11 cellular contexts compared by ENCODE assay signal in genomic region chr3:120420855-120421570, GRCh38. TPM values are rescaled to one million over a fixed set of nuclear protein-coding genes. Genes with fewer than 3 reads are reported as not detected.
A peak's percentile ranks its signal among the peaks of the same experiment; 100 is the strongest.
DNase-seq lines count a peak whose midpoint lies in the region; ATAC-seq, FAIRE-seq and TF ChIP-seq lines count a peak whose summit lies in the region.
"Had no signal": no experiment of that assay in that cellular context is flagged by ENCODE, and none has a peak within 500 bp of the region (broad histone marks: within the 10 kb centered on the region; RNA-seq: fewer than 3 reads in every experiment).

No MANE protein-coding gene starts in this region.

- no peaks in the 10 kb centered on the region for H3K9me3 ChIP-seq in gastroesophageal sphincter
- H3K9me3 ChIP-seq in pancreas = no peaks in the 10 kb centered on the region

- 0 to 15% methylated on average over 4 to 6 of the region's 6 CpGs for WGBS in gastroesophageal sphincter (ENCODE audit: low coverage in 1 of 2), 2 donors
- WGBS in pancreas, 2 donors = 33 to 37% methylated on average over 6 of the region's 6 CpGs

- intact Hi-C loops in pancreas (cut with DNase I) = loop anchor here in 2 of 3 donors (10.0 kb wide), 2 partner anchors 124 to 134 kb away; no protein-coding TSS in a partner anchor

- peak; percentile 75 for FAIRE-seq in pancreas (lab: Jason Lieb, UNC)

- DNase-seq in AG20443 (ENCODE audit: low spot score) = peak; percentile 50
- DNase-seq in amniotic stem cell (lab: John Stamatoyannopoulos, UW) = peak; percentile 22
- no peak for DNase-seq in pancreas
- DNase-seq in NCI-H1092 treated with DMSO at 0.1 percent for 48 hours (lab: John Stamatoyannopoulos, UW) = no peak
- DNase-seq in NCI-H2227 treated with DMSO at 0.1 percent for 48 hours (lab: John Stamatoyannopoulos, UW) = no peak
- DNase-seq in NAMALWA (ENCODE audit: low spot score) = no peak
- DNase-seq: activated CD4-positive, alpha-beta T cell treated with anti-CD3 and anti-CD28 coated beads, Interleukin-2, amount 50 U/mL, for 1 hour; CD4-positive, alpha-beta memory T cell had no signal

- H3K36me3 ChIP-seq in gastroesophageal sphincter (peaks cover 0 to under 1% of the 10 kb centered on the region in 2 donors), pancreas (no peaks in the 10 kb centered on the region)

- H3K4me1 ChIP-seq in gastroesophageal sphincter = peaks cover 58 to 100% (median 74%) of the 10 kb centered on the region in 3 donors
- peaks cover 0 to 7% (median 0%) of the 10 kb centered on the region in 3 donors for H3K4me1 ChIP-seq in pancreas

- peak; percentile 49 to 83 (median 64) for TF ChIP-seq CTCF in gastroesophageal sphincter (IDR thresholded peaks at IDR 0.05)
- no peak for TF ChIP-seq CTCF in pancreas (IDR thresholded peaks at IDR 0.05)

- TF ChIP-seq EP300 in gastroesophageal sphincter (IDR thresholded peaks at IDR 0.05) = peak; percentile 97

- H3K27ac ChIP-seq in gastroesophageal sphincter (peak overlapping the region; percentile 70 to 96 (median 89)), pancreas (peak overlapping the region in 3 of 4 donors; percentile 34 to 59 (median 40))

- peak; percentile 60 for ATAC-seq in gastroesophageal sphincter
- no peak for ATAC-seq in pancreas
- no peak for ATAC-seq in HG03571 (IDR thresholded peaks at IDR 0.05; ENCODE audit: unreplicated experiment)
- ATAC-seq: left lobe of liver had no signal

- TF ChIP-seq POLR2A in gastroesophageal sphincter (IDR thresholded peaks at IDR 0.05) = no peak

- H3K27me3 ChIP-seq in gastroesophageal sphincter (no peaks in the 10 kb centered on the region), pancreas (no peaks in the 10 kb centered on the region)

- H3K4me3 ChIP-seq in gastroesophageal sphincter (no peak overlapping the region), pancreas (no peak overlapping the region)

RNA-seq across cellular contexts. Expression of gene FSTL1, which starts 29.8 kb away (rescaled TPM):
- total RNA-seq in gastroesophageal sphincter (1,000 to 10,000 TPM in 1 of 4 donors, 100 to 1,000 TPM in 3; 343 to 1,189 (median 766) TPM), pancreas (100 to 1,000 TPM in 1 of 6 donors, 10 to 100 TPM in 5; 11.1 to 131 (median 44.3) TPM)
- 1 to 10 TPM; 7.3 to 7.9 TPM for polyA plus RNA-seq in pancreas
- polyA plus RNA-seq: CD4-positive, alpha-beta memory T cell had no signal

Comparison
In these comparisons a context has a peak if more than half of its experiments do, and no peak if none do; other contexts are left out.
1. DNase-seq: peak in AG20443 (single experiment) and amniotic stem cell (single experiment); none in pancreas (0 of 6), NCI-H1092 treated with DMSO at 0.1 percent for 48 hours (single experiment), NCI-H2227 treated with DMSO at 0.1 percent for 48 hours (single experiment) and NAMALWA (single experiment).
2. CTCF ChIP-seq: peak in gastroesophageal sphincter (4 of 4); none in pancreas (0 of 4).